In the genomic region with DNA sequence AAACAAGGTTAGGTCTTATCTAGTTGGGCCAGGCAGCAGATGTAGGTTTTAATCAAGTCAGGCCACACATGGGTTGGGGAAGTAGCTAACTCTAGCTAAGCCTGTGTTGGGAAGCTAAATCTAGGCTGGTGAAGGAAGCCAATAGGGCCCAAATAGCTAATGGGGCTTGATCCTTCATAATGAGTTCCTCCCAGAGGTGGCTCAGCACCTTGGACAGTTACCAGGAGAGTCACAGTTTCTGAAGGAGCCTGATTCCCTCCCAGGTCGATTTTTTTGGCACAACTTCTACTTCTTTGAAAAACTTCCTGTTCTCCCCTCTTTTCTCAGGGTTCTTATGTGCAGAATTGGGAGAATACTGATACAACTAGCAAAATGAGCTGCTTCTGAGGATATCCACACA, we compare ENCODE assay signal across 12 cellular contexts.
A peak's percentile ranks its signal among the peaks of the same experiment; 100 is the strongest.
DNase-seq lines count a peak whose midpoint lies in the region; ATAC-seq and TF ChIP-seq lines count a peak whose summit lies in the region.
"Had no signal": no experiment of that assay in that cellular context is flagged by ENCODE, and none has a peak within 500 bp of the region (broad histone marks: within the 10 kb centered on the region; RNA-seq: fewer than 3 reads in every experiment).

No MANE protein-coding gene starts in this region.

- H3K4me3 Mint-ChIP-seq in activated naive CD8-positive, alpha-beta T cell treated with anti-CD3 and anti-CD28 coated beads, Interleukin-2, amount 50 U/mL, for 24 hours = no peak overlapping the region
- H3K4me3 Mint-ChIP-seq in activated naive CD8-positive, alpha-beta T cell treated with anti-CD3 and anti-CD28 coated beads for 36 hours = no peak overlapping the region
- H3K4me3 Mint-ChIP-seq: activated B cell treated with CpG ODN at 0.5 μM for 24 hours; activated naive CD8-positive, alpha-beta T cell treated with anti-CD3 and anti-CD28 coated beads, Interleukin-2, amount 10 ng/mL, durations not matched to agents 7 days and 5 days had no signal

- no peaks in the 10 kb centered on the region for H3K27me3 Mint-ChIP-seq in activated naive CD8-positive, alpha-beta T cell treated with anti-CD3 and anti-CD28 coated beads, Interleukin-2, amount 50 U/mL, for 24 hours
- H3K27me3 Mint-ChIP-seq in activated naive CD8-positive, alpha-beta T cell treated with anti-CD3 and anti-CD28 coated beads for 36 hours = no peaks in the 10 kb centered on the region
- H3K27me3 Mint-ChIP-seq: activated B cell treated with CpG ODN at 0.5 μM for 24 hours; activated naive CD8-positive, alpha-beta T cell treated with anti-CD3 and anti-CD28 coated beads, Interleukin-2, amount 10 ng/mL, durations not matched to agents 7 days and 5 days had no signal

- H3K4me1 Mint-ChIP-seq in activated naive CD8-positive, alpha-beta T cell treated with anti-CD3 and anti-CD28 coated beads, Interleukin-2, amount 50 U/mL, for 24 hours = no peaks in the 10 kb centered on the region
- no peaks in the 10 kb centered on the region for H3K4me1 Mint-ChIP-seq in activated naive CD8-positive, alpha-beta T cell treated with anti-CD3 and anti-CD28 coated beads for 36 hours
- H3K4me1 Mint-ChIP-seq: activated B cell treated with CpG ODN at 0.5 μM for 24 hours; activated naive CD8-positive, alpha-beta T cell treated with anti-CD3 and anti-CD28 coated beads, Interleukin-2, amount 10 ng/mL, durations not matched to agents 7 days and 5 days had no signal

- H3K27ac Mint-ChIP-seq in activated naive CD8-positive, alpha-beta T cell treated with anti-CD3 and anti-CD28 coated beads, Interleukin-2, amount 50 U/mL, for 24 hours = no peak overlapping the region
- no peak overlapping the region for H3K27ac Mint-ChIP-seq in activated naive CD8-positive, alpha-beta T cell treated with anti-CD3 and anti-CD28 coated beads for 36 hours
- H3K27ac Mint-ChIP-seq: activated B cell treated with CpG ODN at 0.5 μM for 24 hours; activated naive CD8-positive, alpha-beta T cell treated with anti-CD3 and anti-CD28 coated beads, Interleukin-2, amount 10 ng/mL, durations not matched to agents 7 days and 5 days had no signal

- no peaks in the 10 kb centered on the region for H3K36me3 Mint-ChIP-seq in activated naive CD8-positive, alpha-beta T cell treated with anti-CD3 and anti-CD28 coated beads, Interleukin-2, amount 50 U/mL, for 24 hours (ENCODE audit: low read depth)
- H3K36me3 Mint-ChIP-seq in activated naive CD8-positive, alpha-beta T cell treated with anti-CD3 and anti-CD28 coated beads for 36 hours = no peaks in the 10 kb centered on the region
- H3K36me3 Mint-ChIP-seq: activated naive CD8-positive, alpha-beta T cell treated with anti-CD3 and anti-CD28 coated beads, Interleukin-2, amount 10 ng/mL, durations not matched to agents 7 days and 5 days had no signal

- in situ Hi-C loops in G401 (cut with HindIII; ENCODE audit: low sequenced_read_pairs) = no loop called here

- no peaks in the 10 kb centered on the region for H3K9me3 Mint-ChIP-seq in activated naive CD8-positive, alpha-beta T cell treated with anti-CD3 and anti-CD28 coated beads, Interleukin-2, amount 50 U/mL, for 24 hours
- no peaks in the 10 kb centered on the region for H3K9me3 Mint-ChIP-seq in activated naive CD8-positive, alpha-beta T cell treated with anti-CD3 and anti-CD28 coated beads for 36 hours
- H3K9me3 Mint-ChIP-seq: activated B cell treated with CpG ODN at 0.5 μM for 24 hours; activated naive CD8-positive, alpha-beta T cell treated with anti-CD3 and anti-CD28 coated beads, Interleukin-2, amount 10 ng/mL, durations not matched to agents 7 days and 5 days had no signal

- no peak for TF ChIP-seq POLR2A in GM18505 (IDR thresholded peaks at IDR 0.05; ENCODE audit: borderline replicate concordance, extremely low read depth, insufficient read depth, insufficient read length)

- DNase-seq in activated naive CD8-positive, alpha-beta T cell treated with anti-CD3 and anti-CD28 coated beads, Interleukin-2, amount 50 U/mL, for 24 hours = peak; percentile 1
- DNase-seq in activated naive CD8-positive, alpha-beta T cell treated with anti-CD3 and anti-CD28 coated beads for 36 hours = no peak
- DNase-seq in MV-4-11 (lab: John Stamatoyannopoulos, UW) = peak; percentile 17
- peak; percentile 44 for DNase-seq in dermis blood vessel endothelial cell
- peak; percentile 21 for DNase-seq in stimulated activated CD8-positive, alpha-beta memory T cell treated with anti-CD3 and anti-CD28 coated beads, Interleukin-4, amount 100 ng/mL, for 48 hours
- no peak for DNase-seq in G401 (ENCODE audit: low spot score)
- DNase-seq: activated B cell treated with CpG ODN at 0.5 μM for 24 hours; activated naive CD8-positive, alpha-beta T cell treated with anti-CD3 and anti-CD28 coated beads, Interleukin-2, amount 10 ng/mL, durations not matched to agents 7 days and 5 days; foreskin melanocyte; NCI-H748 treated with DMSO at 0.1 percent for 48 hours had no signal

- ATAC-seq in activated naive CD8-positive, alpha-beta T cell treated with anti-CD3 and anti-CD28 coated beads, Interleukin-2, amount 50 U/mL, for 24 hours = no peak
- no peak for ATAC-seq in GM18909 (IDR thresholded peaks at IDR 0.05; ENCODE audit: poor library complexity, unreplicated experiment)
- ATAC-seq in GM18505 (IDR thresholded peaks at IDR 0.05; ENCODE audit: unreplicated experiment) = no peak

Comparison
In these comparisons a context has a peak if more than half of its experiments do, and no peak if none do; other contexts are left out.
1. DNase-seq: peak in activated naive CD8-positive, alpha-beta T cell treated with anti-CD3 and anti-CD28 coated beads, Interleukin-2, amount 50 U/mL, for 24 hours (single experiment), MV-4-11 (single experiment), dermis blood vessel endothelial cell (single experiment) and stimulated activated CD8-positive, alpha-beta memory T cell treated with anti-CD3 and anti-CD28 coated beads, Interleukin-4, amount 100 ng/mL, for 48 hours (single experiment); none in activated naive CD8-positive, alpha-beta T cell treated with anti-CD3 and anti-CD28 coated beads for 36 hours (single experiment) and G401 (single experiment).